In genomic region chr6:45474376-45474775, GRCh38 we compare ENCODE assay signal across 18 cellular contexts.
"Had no signal": no experiment of that assay in that cellular context is flagged by ENCODE, and none has a peak within 500 bp of the region (broad histone marks: within the 10 kb centered on the region; RNA-seq: fewer than 3 reads in every experiment).

No MANE protein-coding gene starts in this region.

- H3K9me3 ChIP-seq: breast epithelium, mucosa of descending colon, transverse colon had no signal

- H3K36me3 ChIP-seq: breast epithelium, transverse colon had no signal

- H3K27me3 ChIP-seq: breast epithelium, dorsolateral prefrontal cortex, transverse colon had no signal

- H3K27ac ChIP-seq: transverse colon had no signal

- H3K36me3 Mint-ChIP-seq: stimulated activated naive B cell treated with anti-CD40 and anti-IgM and Interleukin-4, amounts not matched to agents 10 μg/mL and 1 μg/mL and 100 μg/mL, for 72 hours had no signal

- H3K4me3 Mint-ChIP-seq: activated naive CD8-positive, alpha-beta T cell treated with anti-CD3 and anti-CD28 coated beads, Interleukin-2, amount 10 ng/mL, durations not matched to agents 7 days and 5 days; naive thymus-derived CD4-positive, alpha-beta T cell; stimulated activated naive B cell treated with anti-CD40 and anti-IgM and Interleukin-4, amounts not matched to agents 10 μg/mL and 1 μg/mL and 100 μg/mL, for 72 hours had no signal

- H3K27ac Mint-ChIP-seq: activated naive CD8-positive, alpha-beta T cell treated with anti-CD3 and anti-CD28 coated beads, Interleukin-2, amount 10 ng/mL, durations not matched to agents 7 days and 5 days; naive thymus-derived CD4-positive, alpha-beta T cell; stimulated activated naive B cell treated with anti-CD40 and anti-IgM and Interleukin-4, amounts not matched to agents 10 μg/mL and 1 μg/mL and 100 μg/mL, for 72 hours had no signal

- H3K4me1 Mint-ChIP-seq: activated naive CD8-positive, alpha-beta T cell treated with anti-CD3 and anti-CD28 coated beads, Interleukin-2, amount 10 ng/mL, durations not matched to agents 7 days and 5 days; stimulated activated naive B cell treated with anti-CD40 and anti-IgM and Interleukin-4, amounts not matched to agents 10 μg/mL and 1 μg/mL and 100 μg/mL, for 72 hours had no signal

- ATAC-seq: left lobe of liver; mucosa of descending colon; naive thymus-derived CD4-positive, alpha-beta T cell; stimulated activated naive B cell treated with anti-CD40 and anti-IgM and Interleukin-4, amounts not matched to agents 10 μg/mL and 1 μg/mL and 100 μg/mL, for 72 hours had no signal

- H3K4me3 ChIP-seq: breast epithelium, dorsolateral prefrontal cortex, mucosa of descending colon, transverse colon had no signal

- H3K27me3 Mint-ChIP-seq: activated naive CD8-positive, alpha-beta T cell treated with anti-CD3 and anti-CD28 coated beads, Interleukin-2, amount 10 ng/mL, durations not matched to agents 7 days and 5 days; naive thymus-derived CD4-positive, alpha-beta T cell; stimulated activated naive B cell treated with anti-CD40 and anti-IgM and Interleukin-4, amounts not matched to agents 10 μg/mL and 1 μg/mL and 100 μg/mL, for 72 hours had no signal

- H3K9me3 Mint-ChIP-seq: activated naive CD8-positive, alpha-beta T cell treated with anti-CD3 and anti-CD28 coated beads, Interleukin-2, amount 10 ng/mL, durations not matched to agents 7 days and 5 days; naive thymus-derived CD4-positive, alpha-beta T cell; stimulated activated naive B cell treated with anti-CD40 and anti-IgM and Interleukin-4, amounts not matched to agents 10 μg/mL and 1 μg/mL and 100 μg/mL, for 72 hours had no signal

- DNase-seq: activated CD4-positive, alpha-beta T cell treated with anti-CD3 and anti-CD28 coated beads, Interleukin-2, amount 50 U/mL, for 4 hours; activated CD4-positive, CD25-positive, alpha-beta regulatory T cell treated with anti-CD3 and anti-CD28 coated beads, Interleukin-2, amount 50 U/mL, for 72 hours; activated naive CD4-positive, alpha-beta T cell; activated naive CD8-positive, alpha-beta T cell treated with anti-CD3 and anti-CD28 coated beads, Interleukin-2, amount 10 ng/mL, durations not matched to agents 7 days and 5 days; activated T-cell treated with anti-CD3 and anti-CD28 coated beads, Interleukin-2, amount 50 U/mL, for 48 hours; dorsolateral prefrontal cortex; erythroblast; islet precursor cell; mammary epithelial cell; mucosa of descending colon; naive thymus-derived CD4-positive, alpha-beta T cell; posterior cingulate gyrus; stimulated activated CD4-positive, alpha-beta T cell treated with anti-CD3 and anti-CD28 coated beads, Interleukin-2, amount 100 ng/mL, for 48 hours; stimulated activated naive B cell treated with anti-CD40 and anti-IgM and Interleukin-4, amounts not matched to agents 10 μg/mL and 1 μg/mL and 100 μg/mL, for 72 hours; T-helper 9 cell; transverse colon had no signal

- H3K4me1 ChIP-seq: breast epithelium had no signal
